ENCODE assay signal across 1 cellular context in genomic region chr1:26960625-26960966, GRCh38.
A peak's percentile ranks its signal among the peaks of the same experiment; 100 is the strongest.
TF ChIP-seq lines count a peak whose summit lies in the region.

No MANE protein-coding gene starts in this region.

TF ChIP-seq in K562, 482 proteins besides CTCF, POLR2A, EP300 and RAD21 (continues in another document):
- TF ChIP-seq TEAD1 (CRISPR knock-in tag; IDR thresholded peaks at IDR 0.05) (no peak), RFX7 (CRISPR knock-in tag; IDR thresholded peaks at IDR 0.05) (no peak), BHLHE40 (IDR thresholded peaks at IDR 0.05; ENCODE audit: low read length) (no peak), GMEB1 (CRISPR knock-in tag; IDR thresholded peaks at IDR 0.05) (no peak), ZNF655 (CRISPR knock-in tag; IDR thresholded peaks at IDR 0.05) (no peak), NCOA6 (IDR thresholded peaks at IDR 0.05) (no peak), ZKSCAN1 (IDR thresholded peaks at IDR 0.05; ENCODE audit: low read depth, low read length) (no peak), DDX20 (tag; IDR thresholded peaks at IDR 0.05; ENCODE audit: low read depth) (no peak), HNRNPL (IDR thresholded peaks at IDR 0.05; ENCODE audit: low read depth, low read length) (no peak), NRF1 (conservative IDR thresholded peaks at IDR 0.05 in 1 of 2, IDR thresholded peaks at IDR 0.05 in 1 of 2) (0 out of 4 replicates have a peak, but pooled peaks have one; percentile 34 to 42), ZNF561 (CRISPR knock-in tag; conservative IDR thresholded peaks at IDR 0.05) (no peak), RAD51 (IDR thresholded peaks at IDR 0.05; ENCODE audit: borderline replicate concordance, low read depth) (no peak), FUS (optimal IDR thresholded peaks at IDR 0.05; ENCODE audit: low read depth, low read length) (no peak), TRIM24 (IDR thresholded peaks at IDR 0.05) (no peak), ZFP30 (CRISPR knock-in tag; IDR thresholded peaks at IDR 0.05; ENCODE audit: borderline replicate concordance) (no peak), ZNF407 (IDR thresholded peaks at IDR 0.05; ENCODE audit: low read depth) (no peak; the same call in none of the 2 replicates), GABPB2 (CRISPR knock-in tag; conservative IDR thresholded peaks at IDR 0.05) (no peak), RUNX1 (IDR thresholded peaks at IDR 0.05; ENCODE audit: low read depth) (no peak), ARID2 (IDR thresholded peaks at IDR 0.05) (no peak), SOX6 (IDR thresholded peaks at IDR 0.05) (0 out of 2 replicates have a peak, but pooled peaks have one; percentile 2), ATF3 (IDR thresholded peaks at IDR 0.05) (no peak), ATF3 (CRISPR knock-in tag; conservative IDR thresholded peaks at IDR 0.05) (no peak), SP1 (CRISPR knock-in tag; IDR thresholded peaks at IDR 0.05) (peak; percentile 11; the same call in 1 of the 2 replicates), KHSRP (IDR thresholded peaks at IDR 0.05) (no peak), BCOR (IDR thresholded peaks at IDR 0.05) (peak; percentile 29; the same call in 1 of the 2 replicates), ZNF444 (CRISPR knock-in tag; IDR thresholded peaks at IDR 0.05) (no peak), ZNF24 (IDR thresholded peaks at IDR 0.05) (no peak), ESRRB (CRISPR knock-in tag; IDR thresholded peaks at IDR 0.05; ENCODE audit: borderline replicate concordance) (no peak), MYBL2 (IDR thresholded peaks at IDR 0.05; ENCODE audit: low read depth) (no peak), MYBL2 (CRISPR knock-in tag; IDR thresholded peaks at IDR 0.05; ENCODE audit: borderline replicate concordance) (no peak), GTF2A2 (tag; IDR thresholded peaks at IDR 0.05) (no peak), ZNF699 (CRISPR knock-in tag; IDR thresholded peaks at IDR 0.05; ENCODE audit: insufficient replicate concordance) (no peak), HBP1 (CRISPR knock-in tag; IDR thresholded peaks at IDR 0.05) (no peak), ZNF586 (CRISPR knock-in tag; conservative IDR thresholded peaks at IDR 0.05) (no peak), ZNF668 (CRISPR knock-in tag; IDR thresholded peaks at IDR 0.05) (no peak), ZNF232 (CRISPR knock-in tag; IDR thresholded peaks at IDR 0.05) (no peak), E2F5 (CRISPR knock-in tag; IDR thresholded peaks at IDR 0.05) (no peak), CBX2 (IDR thresholded peaks at IDR 0.05; ENCODE audit: insufficient read depth, low read length, poor library complexity, severe bottlenecking) (no peak), ESRRA (IDR thresholded peaks at IDR 0.05; ENCODE audit: borderline replicate concordance, low read depth) (0 out of 2 replicates have a peak, but pooled peaks have one; percentile 3), ZNF518B (CRISPR knock-in tag; IDR thresholded peaks at IDR 0.05) (no peak), TFAP4 (CRISPR knock-in tag; IDR thresholded peaks at IDR 0.05; ENCODE audit: borderline replicate concordance) (0 out of 2 replicates have a peak, but pooled peaks have one; percentile 4), ZBTB2 (IDR thresholded peaks at IDR 0.05) (no peak), CREM (IDR thresholded peaks at IDR 0.05; ENCODE audit: low read depth) (no peak), KDM4B (IDR thresholded peaks at IDR 0.05; ENCODE audit: borderline replicate concordance in 2 of 2, low read depth in 1 of 2) (no peak), KLF13 (tag; IDR thresholded peaks at IDR 0.05; ENCODE audit: borderline replicate concordance, low read depth) (no peak), SAP30 (IDR thresholded peaks at IDR 0.05; ENCODE audit: borderline replicate concordance, insufficient read depth, low read depth, low read length, poor library complexity, severe bottlenecking) (no peak), HNRNPUL1 (IDR thresholded peaks at IDR 0.05; ENCODE audit: low read length) (no peak), ZC3H8 (IDR thresholded peaks at IDR 0.05) (no peak)
